In genomic region chr15:43920815-43921214, GRCh38 we compare ENCODE assay signal across 16 cellular contexts.
DNase-seq lines count a peak whose midpoint lies in the region; ATAC-seq and TF ChIP-seq lines count a peak whose summit lies in the region.
"Had no signal": no experiment of that assay in that cellular context is flagged by ENCODE, and none has a peak within 500 bp of the region (broad histone marks: within the 10 kb centered on the region; RNA-seq: fewer than 3 reads in every experiment).

No MANE protein-coding gene starts in this region.

- no peak overlapping the region for H3K4me3 ChIP-seq in stomach
- H3K4me3 ChIP-seq: colonic mucosa, K562, tibial nerve had no signal

- H3K36me3 Mint-ChIP-seq in brain, result peaks cover 25% of the 10 kb centered on the region
- no peaks in the 10 kb centered on the region for H3K36me3 Mint-ChIP-seq in activated T-helper 2 cell treated with anti-CD3 and anti-CD28 coated beads, Interferon-gamma antibody, Interleukin-2, Interleukin-4, amounts not matched to agents 10 μg/mL and 5 μg/mL and 100 μg/mL, durations not matched to agents 14 hours and 24 hours and 36 hours (ENCODE audit: low read depth)

- WGBS in stomach, 5 donors, result 59 to 75% (median 73%) methylated on average over 6 of the region's 6 CpGs

- no peak for TF ChIP-seq EP300 in stomach (IDR thresholded peaks at IDR 0.05)

- H3K4me1 ChIP-seq in stomach, result peaks cover 0 to 10% (median 0%) of the 10 kb centered on the region in 4 donors
- H3K4me1 ChIP-seq: colonic mucosa had no signal

- peak overlapping the region in 3 of 5 experiments; percentile 41 to 88 (median 46) for H3K27ac Mint-ChIP-seq in brain
- H3K27ac Mint-ChIP-seq in activated T-helper 2 cell treated with anti-CD3 and anti-CD28 coated beads, Interferon-gamma antibody, Interleukin-2, Interleukin-4, amounts not matched to agents 10 μg/mL and 5 μg/mL and 100 μg/mL, durations not matched to agents 14 hours and 24 hours and 36 hours, result no peak overlapping the region

- no peaks in the 10 kb centered on the region for H3K9me3 ChIP-seq in stomach
- H3K9me3 ChIP-seq: colonic mucosa, tibial nerve had no signal

- H3K4me3 Mint-ChIP-seq in brain, result no peak overlapping the region
- no peak overlapping the region for H3K4me3 Mint-ChIP-seq in activated T-helper 2 cell treated with anti-CD3 and anti-CD28 coated beads, Interferon-gamma antibody, Interleukin-2, Interleukin-4, amounts not matched to agents 10 μg/mL and 5 μg/mL and 100 μg/mL, durations not matched to agents 14 hours and 24 hours and 36 hours (ENCODE audit: low read depth)
- H3K4me3 Mint-ChIP-seq: neural crest cell had no signal

- TF ChIP-seq POLR2A in stomach (IDR thresholded peaks at IDR 0.05), result no peak

- no peak for TF ChIP-seq CTCF in brain (conservative IDR thresholded peaks at IDR 0.05)
- no peak for TF ChIP-seq CTCF in stomach (IDR thresholded peaks at IDR 0.05)

- no peaks in the 10 kb centered on the region for H3K27me3 ChIP-seq in stomach
- H3K27me3 ChIP-seq: colonic mucosa, tibial nerve had no signal

- H3K27me3 Mint-ChIP-seq in brain, result no peaks in the 10 kb centered on the region
- H3K27me3 Mint-ChIP-seq in activated T-helper 2 cell treated with anti-CD3 and anti-CD28 coated beads, Interferon-gamma antibody, Interleukin-2, Interleukin-4, amounts not matched to agents 10 μg/mL and 5 μg/mL and 100 μg/mL, durations not matched to agents 14 hours and 24 hours and 36 hours (ENCODE audit: low read depth), result no peaks in the 10 kb centered on the region

- DNase-seq in NCI-H1417 (lab: John Stamatoyannopoulos, UW) (peak; percentile 20 to 66 (median 65)), NCI-H1417 treated with DMSO at 0.1 percent for 48 hours (lab: John Stamatoyannopoulos, UW) (no peak), NCI-H2171 treated with DMSO at 0.1 percent for 48 hours (lab: John Stamatoyannopoulos, UW) (peak; percentile 87), renal cortical epithelial cell (ENCODE audit: low read depth) (peak; percentile 15), stomach (no peak)
- no peak for DNase-seq in activated T-helper 2 cell treated with anti-CD3 and anti-CD28 coated beads, Interferon-gamma antibody, Interleukin-2, Interleukin-4, amounts not matched to agents 10 μg/mL and 5 μg/mL and 100 μg/mL, durations not matched to agents 14 hours and 24 hours and 36 hours (ENCODE audit: low spot score)
- DNase-seq: activated CD4-positive, alpha-beta T cell treated with anti-CD3 and anti-CD28 coated beads, Interleukin-2, amount 50 U/mL, for 1 hour; activated gamma-delta T cell; colonic mucosa; kidney glomerular epithelial cell; NK-92 treated with Interleukin-12 subunit alpha and Interleukin-12 subunit beta, amount 100 ng/mL, for 24 hours had no signal

- H3K36me3 ChIP-seq in stomach, result no peaks in the 10 kb centered on the region
- H3K36me3 ChIP-seq: colonic mucosa, tibial nerve had no signal

- H3K9me3 Mint-ChIP-seq in brain, result no peaks in the 10 kb centered on the region
- H3K9me3 Mint-ChIP-seq in activated T-helper 2 cell treated with anti-CD3 and anti-CD28 coated beads, Interferon-gamma antibody, Interleukin-2, Interleukin-4, amounts not matched to agents 10 μg/mL and 5 μg/mL and 100 μg/mL, durations not matched to agents 14 hours and 24 hours and 36 hours, result no peaks in the 10 kb centered on the region
- H3K9me3 Mint-ChIP-seq: neural crest cell had no signal

- peaks cover 28% of the 10 kb centered on the region for H3K4me1 Mint-ChIP-seq in brain
- peaks cover 2% of the 10 kb centered on the region for H3K4me1 Mint-ChIP-seq in activated T-helper 2 cell treated with anti-CD3 and anti-CD28 coated beads, Interferon-gamma antibody, Interleukin-2, Interleukin-4, amounts not matched to agents 10 μg/mL and 5 μg/mL and 100 μg/mL, durations not matched to agents 14 hours and 24 hours and 36 hours (ENCODE audit: low read depth)
- H3K4me1 Mint-ChIP-seq: neural crest cell had no signal

- no peak overlapping the region for H3K27ac ChIP-seq in stomach
- H3K27ac ChIP-seq: colonic mucosa, tibial nerve had no signal

- intact Hi-C loops in activated T-helper 2 cell treated with anti-CD3 and anti-CD28 coated beads, Interferon-gamma antibody, Interleukin-2, Interleukin-4, amounts not matched to agents 10 μg/mL and 5 μg/mL and 100 μg/mL, durations not matched to agents 14 hours and 24 hours and 36 hours (cut with micrococcal nuclease), result no loop called here
- intact Hi-C loops in stomach (cut with DNase I; ENCODE audit: low total_unique reads), result no loop called here

- no peak for ATAC-seq in HG03025 (IDR thresholded peaks at IDR 0.05; ENCODE audit: low FRiP score, unreplicated experiment)
- ATAC-seq: K562 had no signal

Comparison
In these comparisons a context has a peak if more than half of its experiments do, and no peak if none do; other contexts are left out.
1. DNase-seq: peak in NCI-H1417 (3 of 3), NCI-H2171 treated with DMSO at 0.1 percent for 48 hours (single experiment) and renal cortical epithelial cell (single experiment); none in NCI-H1417 treated with DMSO at 0.1 percent for 48 hours (single experiment), activated T-helper 2 cell treated with anti-CD3 and anti-CD28 coated beads, Interferon-gamma antibody, Interleukin-2, Interleukin-4, amounts not matched to agents 10 μg/mL and 5 μg/mL and 100 μg/mL, durations not matched to agents 14 hours and 24 hours and 36 hours (single experiment) and stomach (single experiment).